In genomic region chr4:44425614-44426208, GRCh38 we compare ENCODE assay signal across 11 cellular contexts. TPM values are rescaled to one million over a fixed set of nuclear protein-coding genes. Genes with fewer than 3 reads are reported as not detected.
A peak's percentile ranks its signal among the peaks of the same experiment; 100 is the strongest.
DNase-seq lines count a peak whose midpoint lies in the region; ATAC-seq, FAIRE-seq and TF ChIP-seq lines count a peak whose summit lies in the region.
"Had no signal": no experiment of that assay in that cellular context is flagged by ENCODE, and none has a peak within 500 bp of the region (broad histone marks: within the 10 kb centered on the region; RNA-seq: fewer than 3 reads in every experiment).

No MANE protein-coding gene starts in this region.

- H3K36me3 ChIP-seq in PC-9 (ENCODE audit: low read depth) (no peaks in the 10 kb centered on the region), upper lobe of right lung (no peaks in the 10 kb centered on the region)
- H3K36me3 ChIP-seq: SJSA1, tibial artery had no signal

- H3K27me3 ChIP-seq in PC-9 (ENCODE audit: insufficient read depth, low read depth) (no peaks in the 10 kb centered on the region), upper lobe of right lung (no peaks in the 10 kb centered on the region)
- H3K27me3 ChIP-seq: SJSA1, tibial artery had no signal

- no peaks in the 10 kb centered on the region for H3K4me1 ChIP-seq in PC-9 (replicated peaks; ENCODE audit: insufficient read depth)
- H3K4me1 ChIP-seq in upper lobe of right lung, result no peaks in the 10 kb centered on the region
- H3K4me1 ChIP-seq: SJSA1, tibial artery had no signal

- intact Hi-C loops in PC-9 (cut with micrococcal nuclease; ENCODE audit: unreplicated experiment), result no loop called here
- intact Hi-C loops in upper lobe of right lung (cut with DNase I), result no loop called here

- H2AFZ ChIP-seq in PC-9, result no peak overlapping the region

- no peak overlapping the region for H3K4me3 ChIP-seq in PC-9
- no peak overlapping the region for H3K4me3 ChIP-seq in fibroblast of the aortic adventitia (ENCODE audit: low read depth, low read length)
- no peak overlapping the region for H3K4me3 ChIP-seq in upper lobe of right lung
- H3K4me3 ChIP-seq: SJSA1, tibial artery had no signal

- no peak for ATAC-seq in activated CD4-positive, CD25-positive, alpha-beta regulatory T cell treated with anti-CD3 and anti-CD28 coated beads, Interleukin-2, amount 50 U/mL, for 24 hours
- no peak for ATAC-seq in upper lobe of right lung

- BruUV-seq in PC-9 (replicated peaks; lab: Mats Ljungman, UMichigan), result no TSS peak

- H4K20me1 ChIP-seq in PC-9 (ENCODE audit: insufficient read depth), result no peaks in the 10 kb centered on the region

- no peak for TF ChIP-seq POLR2A in H54 (IDR thresholded peaks at IDR 0.05; ENCODE audit: low read depth, low read length)

- H3K9me2 ChIP-seq in PC-9 (ENCODE audit: insufficient read depth), result no peaks in the 10 kb centered on the region

- H3K79me2 ChIP-seq in PC-9 (ENCODE audit: low read depth), result no peaks in the 10 kb centered on the region

- CTCF ChIA-PET in PC-9 (lab: Charles Lee), result no interaction called here

- DNase-seq in NCI-H1417 (lab: John Stamatoyannopoulos, UW), result peak in 2 of 3 experiments; percentile 39 to 76
- DNase-seq in NCI-H1417 treated with DMSO at 0.1 percent for 48 hours (lab: John Stamatoyannopoulos, UW), result no peak
- DNase-seq in PC-9, result no peak
- peak; percentile 1 for DNase-seq in fibroblast of the aortic adventitia (ENCODE audit: low read depth)
- DNase-seq in substantia nigra (lab: John Stamatoyannopoulos, UW), result peak in 33 of 49 donors; percentile 1 to 52 (median 19)
- no peak for DNase-seq in upper lobe of right lung
- no peak for DNase-seq in H54 (ENCODE audit: insufficient read length, low spot score)
- DNase-seq: small intestine, tibial artery had no signal

- H3K4me2 ChIP-seq in PC-9, result no peak overlapping the region

- no peaks in the 10 kb centered on the region for H3F3A ChIP-seq in PC-9 (ENCODE audit: insufficient read depth, low read depth)

- TF ChIP-seq CTCF in PC-9 (conservative IDR thresholded peaks at IDR 0.05), result peak; percentile 43
- TF ChIP-seq CTCF in fibroblast of the aortic adventitia (IDR thresholded peaks at IDR 0.05; ENCODE audit: insufficient read depth, low read length), result peak; percentile 36
- no peak for TF ChIP-seq CTCF in upper lobe of right lung (IDR thresholded peaks at IDR 0.05)

- H3K9me3 ChIP-seq in PC-9 (ENCODE audit: insufficient read depth, low read depth) (no peaks in the 10 kb centered on the region), upper lobe of right lung (no peaks in the 10 kb centered on the region)
- H3K9me3 ChIP-seq: SJSA1, tibial artery had no signal

- POLR2A ChIA-PET in PC-9 (lab: Charles Lee; ENCODE audit: unreplicated experiment), result no interaction called here

- FAIRE-seq in H54 (lab: Jason Lieb, UNC), result no peak
- FAIRE-seq: small intestine had no signal

- H3K27ac ChIP-seq in PC-9 (no peak overlapping the region), substantia nigra (ENCODE audit: low read depth, low read length, poor library complexity, severe bottlenecking) (no peak overlapping the region), upper lobe of right lung (no peak overlapping the region)
- H3K27ac ChIP-seq: SJSA1, tibial artery had no signal

RNA-seq across cellular contexts. Expression of gene KCTD8, which starts 22.9 kb away (rescaled TPM):
- total RNA-seq in PC-9 (2021), result not detected in 2 replicates
- total RNA-seq in fibroblast of the aortic adventitia (ENCODE audit: low replicate concordance), result 1.1 and 3.2 TPM in 2 replicates
- 0.67 TPM for total RNA-seq in upper lobe of right lung
- total RNA-seq: SJSA1 had no signal

Comparison
In these comparisons a context has a peak if more than half of its experiments do, and no peak if none do; other contexts are left out.
1. DNase-seq: peak in NCI-H1417 (2 of 3), fibroblast of the aortic adventitia (single experiment) and substantia nigra (33 of 49); none in NCI-H1417 treated with DMSO at 0.1 percent for 48 hours (single experiment), PC-9 (0 of 2), upper lobe of right lung (single experiment) and H54 (single experiment).